In the genomic region with DNA sequence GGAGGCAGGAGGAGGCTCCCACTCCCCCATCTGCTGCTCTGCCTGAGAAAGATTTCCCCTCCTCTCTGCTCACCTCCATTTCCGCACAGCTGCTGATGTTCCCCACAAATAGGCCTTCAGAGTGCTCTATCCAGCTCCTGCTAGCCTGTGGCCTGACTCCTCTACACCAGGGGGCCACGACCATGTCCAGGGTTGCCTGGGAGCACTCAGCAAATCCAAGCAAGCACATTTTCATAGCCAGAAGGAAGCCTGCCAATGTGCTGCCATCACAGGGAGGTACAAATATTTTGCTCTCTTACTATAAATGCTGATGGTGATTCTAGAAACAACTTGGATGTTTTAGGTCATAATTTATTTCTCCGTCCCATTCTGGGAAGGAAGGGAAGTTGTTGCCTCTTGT, we compare ENCODE assay signal across 1 cellular context.
TF ChIP-seq lines count a peak whose summit lies in the region.

No MANE protein-coding gene starts in this region.

TF ChIP-seq in GM23338, 12 proteins besides CTCF, POLR2A, EP300 and RAD21 (continued from another document):
- TF ChIP-seq, protein P1, sequence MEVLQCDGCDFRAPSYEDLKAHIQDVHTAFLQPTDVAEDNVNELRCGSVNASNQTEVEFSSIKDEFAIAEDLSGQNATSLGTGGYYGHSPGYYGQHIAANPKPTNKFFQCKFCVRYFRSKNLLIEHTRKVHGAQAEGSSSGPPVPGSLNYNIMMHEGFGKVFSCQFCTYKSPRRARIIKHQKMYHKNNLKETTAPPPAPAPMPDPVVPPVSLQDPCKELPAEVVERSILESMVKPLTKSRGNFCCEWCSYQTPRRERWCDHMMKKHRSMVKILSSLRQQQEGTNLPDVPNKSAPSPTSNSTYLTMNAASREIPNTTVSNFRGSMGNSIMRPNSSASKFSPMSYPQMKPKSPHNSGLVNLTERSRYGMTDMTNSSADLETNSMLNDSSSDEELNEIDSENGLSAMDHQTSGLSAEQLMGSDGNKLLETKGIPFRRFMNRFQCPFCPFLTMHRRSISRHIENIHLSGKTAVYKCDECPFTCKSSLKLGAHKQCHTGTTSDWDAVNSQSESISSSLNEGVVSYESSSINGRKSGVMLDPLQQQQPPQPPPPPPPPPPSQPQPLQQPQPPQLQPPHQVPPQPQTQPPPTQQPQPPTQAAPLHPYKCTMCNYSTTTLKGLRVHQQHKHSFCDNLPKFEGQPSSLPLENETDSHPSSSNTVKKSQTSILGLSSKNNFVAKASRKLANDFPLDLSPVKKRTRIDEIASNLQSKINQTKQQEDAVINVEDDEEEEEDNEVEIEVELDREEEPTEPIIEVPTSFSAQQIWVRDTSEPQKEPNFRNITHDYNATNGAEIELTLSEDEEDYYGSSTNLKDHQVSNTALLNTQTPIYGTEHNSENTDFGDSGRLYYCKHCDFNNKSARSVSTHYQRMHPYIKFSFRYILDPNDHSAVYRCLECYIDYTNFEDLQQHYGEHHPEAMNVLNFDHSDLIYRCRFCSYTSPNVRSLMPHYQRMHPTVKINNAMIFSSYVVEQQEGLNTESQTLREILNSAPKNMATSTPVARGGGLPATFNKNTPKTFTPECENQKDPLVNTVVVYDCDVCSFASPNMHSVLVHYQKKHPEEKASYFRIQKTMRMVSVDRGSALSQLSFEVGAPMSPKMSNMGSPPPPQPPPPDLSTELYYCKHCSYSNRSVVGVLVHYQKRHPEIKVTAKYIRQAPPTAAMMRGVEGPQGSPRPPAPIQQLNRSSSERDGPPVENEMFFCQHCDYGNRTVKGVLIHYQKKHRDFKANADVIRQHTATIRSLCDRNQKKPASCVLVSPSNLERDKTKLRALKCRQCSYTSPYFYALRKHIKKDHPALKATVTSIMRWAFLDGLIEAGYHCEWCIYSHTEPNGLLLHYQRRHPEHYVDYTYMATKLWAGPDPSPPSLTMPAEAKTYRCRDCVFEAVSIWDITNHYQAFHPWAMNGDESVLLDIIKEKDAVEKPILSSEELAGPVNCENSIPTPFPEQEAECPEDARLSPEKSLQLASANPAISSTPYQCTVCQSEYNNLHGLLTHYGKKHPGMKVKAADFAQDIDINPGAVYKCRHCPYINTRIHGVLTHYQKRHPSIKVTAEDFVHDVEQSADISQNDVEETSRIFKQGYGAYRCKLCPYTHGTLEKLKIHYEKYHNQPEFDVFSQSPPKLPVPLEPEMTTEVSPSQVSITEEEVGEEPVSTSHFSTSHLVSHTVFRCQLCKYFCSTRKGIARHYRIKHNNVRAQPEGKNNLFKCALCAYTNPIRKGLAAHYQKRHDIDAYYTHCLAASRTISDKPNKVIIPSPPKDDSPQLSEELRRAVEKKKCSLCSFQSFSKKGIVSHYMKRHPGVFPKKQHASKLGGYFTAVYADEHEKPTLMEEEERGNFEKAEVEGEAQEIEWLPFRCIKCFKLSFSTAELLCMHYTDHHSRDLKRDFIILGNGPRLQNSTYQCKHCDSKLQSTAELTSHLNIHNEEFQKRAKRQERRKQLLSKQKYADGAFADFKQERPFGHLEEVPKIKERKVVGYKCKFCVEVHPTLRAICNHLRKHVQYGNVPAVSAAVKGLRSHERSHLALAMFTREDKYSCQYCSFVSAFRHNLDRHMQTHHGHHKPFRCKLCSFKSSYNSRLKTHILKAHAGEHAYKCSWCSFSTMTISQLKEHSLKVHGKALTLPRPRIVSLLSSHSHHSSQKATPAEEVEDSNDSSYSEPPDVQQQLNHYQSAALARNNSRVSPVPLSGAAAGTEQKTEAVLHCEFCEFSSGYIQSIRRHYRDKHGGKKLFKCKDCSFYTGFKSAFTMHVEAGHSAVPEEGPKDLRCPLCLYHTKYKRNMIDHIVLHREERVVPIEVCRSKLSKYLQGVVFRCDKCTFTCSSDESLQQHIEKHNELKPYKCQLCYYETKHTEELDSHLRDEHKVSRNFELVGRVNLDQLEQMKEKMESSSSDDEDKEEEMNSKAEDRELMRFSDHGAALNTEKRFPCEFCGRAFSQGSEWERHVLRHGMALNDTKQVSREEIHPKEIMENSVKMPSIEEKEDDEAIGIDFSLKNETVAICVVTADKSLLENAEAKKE (CRISPR knock-in tag; IDR thresholded peaks at IDR 0.05), result no peak
- no peak for TF ChIP-seq NANOG (IDR thresholded peaks at IDR 0.05; ENCODE audit: borderline replicate concordance)
